8 cellular contexts compared by ENCODE assay signal in genomic region chr18:63422087-63422861, GRCh38. TPM values are rescaled to one million over a fixed set of nuclear protein-coding genes. Genes with fewer than 3 reads are reported as not detected.
DNase-seq lines count a peak whose midpoint lies in the region; ATAC-seq and TF ChIP-seq lines count a peak whose summit lies in the region.

Gene VPS4B, minus strand, starts transcription at chr18:63422476. Its CDS starts 217 bp downstream, at chr18:63422259.

- H3K36me3 Mint-ChIP-seq in central memory CD8-positive, alpha-beta T cell (ENCODE audit: insufficient read depth) = peaks cover 33% of the 10 kb centered on the region

- H3K36me3 ChIP-seq in spleen = peaks cover 0 to 36% (median 10%) of the 10 kb centered on the region in 6 donors

- TF ChIP-seq POLR2A in spleen (IDR thresholded peaks at IDR 0.05) = peak; percentile 58 to 81 (median 62)

- peaks cover 20% of the 10 kb centered on the region for H3K4me1 Mint-ChIP-seq in central memory CD8-positive, alpha-beta T cell

- peaks cover 16% of the 10 kb centered on the region for H3K27me3 Mint-ChIP-seq in central memory CD8-positive, alpha-beta T cell

- peak within 1 kb of the TSS; percentile 64 to 90 (median 82) for H3K4me3 ChIP-seq in spleen

- WGBS in spleen, 5 donors = 0% methylated on average over 34 to 58 of the region's 58 CpGs

- TF ChIP-seq CTCF in AG09319 (IDR thresholded peaks at IDR 0.05; ENCODE audit: low read depth, low read length) (no peak), spleen (IDR thresholded peaks at IDR 0.05 in 8 of 11, conservative IDR thresholded peaks at IDR 0.05 in 3 of 11) (peak in 3 of 11 experiments; percentile 13 to 26 (median 25))

- no peaks in the 10 kb centered on the region for H3K9me3 Mint-ChIP-seq in central memory CD8-positive, alpha-beta T cell

- intact Hi-C loops in spleen (cut with DNase I; ENCODE audit: low total_unique reads) = loop anchor here (10.0 kb wide), 1 partner anchor 57 kb away; the partner anchor contains the start of gene KDSR

- no peaks in the 10 kb centered on the region for H3K27me3 ChIP-seq in spleen (replicated peaks in 1 of 7)

- peaks cover 8 to 56% (median 48%) of the 10 kb centered on the region in 6 donors for H3K4me1 ChIP-seq in spleen

- peak; percentile 99 for DNase-seq in AG09319 (ENCODE audit: extremely low read depth, low read depth)
- peak; percentile 96 to 99 for DNase-seq in NCI-H446 (lab: John Stamatoyannopoulos, UW)
- DNase-seq in activated CD4-positive, CD25-positive, alpha-beta regulatory T cell treated with anti-CD3 and anti-CD28 coated beads, Interleukin-2, amount 50 U/mL, for 16 hours (ENCODE audit: low read depth, low spot score) = peak; percentile 99
- DNase-seq in central memory CD8-positive, alpha-beta T cell (ENCODE audit: low spot score in 2 of 2) = peak; percentile 98 to 99
- peak; percentile 99 for DNase-seq in inferior parietal cortex (ENCODE audit: extremely low spot score)
- peak; percentile 100 for DNase-seq in spleen

- peak within 1 kb of the TSS; percentile 94 for H3K4me3 Mint-ChIP-seq in central memory CD8-positive, alpha-beta T cell

- H3K9me3 ChIP-seq in spleen = no peaks in the 10 kb centered on the region

- peak; percentile 93 for ATAC-seq in GM19025 (IDR thresholded peaks at IDR 0.05; ENCODE audit: low read depth, unreplicated experiment)
- ATAC-seq in HG03342 (IDR thresholded peaks at IDR 0.05; ENCODE audit: unreplicated experiment) = peak; percentile 97
- ATAC-seq in central memory CD8-positive, alpha-beta T cell (replicated peaks; ENCODE audit: extremely low read depth, poor library complexity, severe bottlenecking) = peak; percentile 95

- peak within 1 kb of the TSS; percentile 90 to 97 (median 95) for H3K27ac ChIP-seq in spleen

- H3K27ac Mint-ChIP-seq in central memory CD8-positive, alpha-beta T cell (ENCODE audit: low read depth) = peak within 1 kb of the TSS; percentile 98

RNA-seq across cellular contexts. Expression of gene VPS4B, which starts in this region (rescaled TPM):
- 10 to 100 TPM; 39.8 to 69.4 (median 63.9) TPM for total RNA-seq in spleen
- polyA plus RNA-seq in spleen = 10 to 100 TPM; 11.1 to 18.9 (median 12.6) TPM

Comparison
In these comparisons a context has a peak if more than half of its experiments do, and no peak if none do; other contexts are left out.
1. Peak in every context shown above with its lines: DNase-seq, ATAC-seq, H3K4me3 ChIP-seq and H3K27ac ChIP-seq.